Comparison of ENCODE assay signal across 1 cellular context in the genomic region with DNA sequence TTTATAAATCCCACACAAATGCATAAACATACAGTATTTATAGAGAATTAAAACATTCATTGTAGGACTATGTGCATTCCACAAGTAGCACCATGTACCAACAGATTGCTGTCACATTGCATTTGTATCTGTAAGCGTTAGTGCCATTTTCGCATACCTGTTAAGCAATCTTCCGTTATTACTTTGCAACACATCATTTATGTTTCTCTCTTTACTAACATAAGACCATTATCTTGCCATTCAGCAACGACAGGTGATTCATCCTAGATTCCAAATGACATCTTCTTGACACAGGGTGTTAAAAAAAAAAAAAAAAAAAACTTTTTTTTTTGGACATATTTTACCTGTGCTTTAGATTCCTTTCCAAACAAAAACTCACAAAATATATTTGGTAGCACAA.
"Had no signal": no experiment of that assay in that cellular context is flagged by ENCODE, and none has a peak within 500 bp of the region (broad histone marks: within the 10 kb centered on the region; RNA-seq: fewer than 3 reads in every experiment).

No MANE protein-coding gene starts in this region.

- H3K4me3 ChIP-seq: MG63 had no signal

- H3K36me3 ChIP-seq: MG63 had no signal

- H3K9me3 ChIP-seq: MG63 had no signal

- H3K27me3 ChIP-seq: MG63 had no signal
